ENCODE assay signal across 24 cellular contexts in genomic region chr12:76290963-76291859, GRCh38.
"Had no signal": no experiment of that assay in that cellular context is flagged by ENCODE, and none has a peak within 500 bp of the region (broad histone marks: within the 10 kb centered on the region; RNA-seq: fewer than 3 reads in every experiment).

No MANE protein-coding gene starts in this region.

- H3K36me3 Mint-ChIP-seq: activated CD8-positive, alpha-beta memory T cell treated with anti-CD3 and anti-CD28 coated beads, Interleukin-2, amount 10 ng/mL, durations not matched to agents 7 days and 5 days; T-cell had no signal

- ATAC-seq: activated CD8-positive, alpha-beta memory T cell treated with anti-CD3 and anti-CD28 coated beads, Interleukin-2, amount 10 ng/mL, durations not matched to agents 7 days and 5 days; activated naive CD8-positive, alpha-beta T cell treated with anti-CD3 and anti-CD28 coated beads, Interleukin-2, amount 50 U/mL, for 24 hours; activated T-helper 17 cell treated with anti-CD3 and anti-CD28 coated beads, Interleukin-2, amount 50 U/mL, for 72 hours; lower lobe of right lung; SK-N-SH treated with all-trans-retinoic acid at 6 μM for 48 hours; T-cell; upper lobe of right lung had no signal

- H3K27me3 ChIP-seq: esophagus squamous epithelium, stomach, testis, upper lobe of right lung had no signal

- FAIRE-seq: islet of Langerhans, small intestine had no signal

- H3K4me3 ChIP-seq: esophagus squamous epithelium, lower lobe of right lung, stomach, testis, upper lobe of right lung had no signal

- H3K4me3 Mint-ChIP-seq: activated CD4-positive, alpha-beta memory T cell treated with anti-CD3 and anti-CD28 coated beads, Interleukin-2, amount 10 ng/mL, durations not matched to agents 7 days and 5 days; activated CD8-positive, alpha-beta memory T cell treated with anti-CD3 and anti-CD28 coated beads, Interleukin-2, amount 10 ng/mL, durations not matched to agents 7 days and 5 days; activated naive CD4-positive, alpha-beta T cell treated with anti-CD3 and anti-CD28 coated beads for 36 hours; activated naive CD8-positive, alpha-beta T cell treated with anti-CD3 and anti-CD28 coated beads, Interleukin-2, amount 50 U/mL, for 24 hours; activated T-helper 17 cell treated with anti-CD3 and anti-CD28 coated beads, Interleukin-2, amount 50 U/mL, for 72 hours; nephron; T-cell had no signal

- H3K36me3 ChIP-seq: esophagus squamous epithelium, lower lobe of right lung, stomach, upper lobe of right lung had no signal

- DNase-seq: activated CD4-positive, alpha-beta memory T cell treated with anti-CD3 and anti-CD28 coated beads, Interleukin-2, amount 10 ng/mL, durations not matched to agents 7 days and 5 days; activated CD4-positive, alpha-beta T cell treated with anti-CD3 and anti-CD28 coated beads for 48 hours; activated CD4-positive, CD25-positive, alpha-beta regulatory T cell; activated CD8-positive, alpha-beta memory T cell treated with anti-CD3 and anti-CD28 coated beads, Interleukin-2, amount 10 ng/mL, durations not matched to agents 7 days and 5 days; activated naive CD4-positive, alpha-beta T cell treated with anti-CD3 and anti-CD28 coated beads for 36 hours; activated naive CD8-positive, alpha-beta T cell treated with anti-CD3 and anti-CD28 coated beads, Interleukin-2, amount 50 U/mL, for 24 hours; anterior cingulate cortex; cortex of kidney; esophagus squamous epithelium; hippocampal formation; left cardiac atrium; lower lobe of right lung; nucleus accumbens; posterior cingulate gyrus; small intestine; stimulated activated CD4-positive, alpha-beta T cell treated with anti-CD3 and anti-CD28 coated beads, Interleukin-4, amount 100 ng/mL, for 1 hour; stomach; T-cell; testis; upper lobe of right lung had no signal

- H3K9me3 ChIP-seq: esophagus squamous epithelium, lower lobe of right lung, stomach, testis, upper lobe of right lung had no signal

- H3K9me3 Mint-ChIP-seq: activated CD4-positive, alpha-beta memory T cell treated with anti-CD3 and anti-CD28 coated beads, Interleukin-2, amount 10 ng/mL, durations not matched to agents 7 days and 5 days; activated naive CD4-positive, alpha-beta T cell treated with anti-CD3 and anti-CD28 coated beads for 36 hours had no signal

- H3K27ac Mint-ChIP-seq: activated CD4-positive, alpha-beta memory T cell treated with anti-CD3 and anti-CD28 coated beads, Interleukin-2, amount 10 ng/mL, durations not matched to agents 7 days and 5 days; activated CD8-positive, alpha-beta memory T cell treated with anti-CD3 and anti-CD28 coated beads, Interleukin-2, amount 10 ng/mL, durations not matched to agents 7 days and 5 days; activated naive CD4-positive, alpha-beta T cell treated with anti-CD3 and anti-CD28 coated beads for 36 hours; activated naive CD8-positive, alpha-beta T cell treated with anti-CD3 and anti-CD28 coated beads, Interleukin-2, amount 50 U/mL, for 24 hours; activated T-helper 17 cell treated with anti-CD3 and anti-CD28 coated beads, Interleukin-2, amount 50 U/mL, for 72 hours; nephron; T-cell had no signal

- H3K4me1 ChIP-seq: esophagus squamous epithelium, lower lobe of right lung, stomach, testis, upper lobe of right lung had no signal

- H3K27ac ChIP-seq: esophagus squamous epithelium, lower lobe of right lung, stomach, testis, upper lobe of right lung had no signal

- H3K4me1 Mint-ChIP-seq: activated CD4-positive, alpha-beta memory T cell treated with anti-CD3 and anti-CD28 coated beads, Interleukin-2, amount 10 ng/mL, durations not matched to agents 7 days and 5 days; activated CD8-positive, alpha-beta memory T cell treated with anti-CD3 and anti-CD28 coated beads, Interleukin-2, amount 10 ng/mL, durations not matched to agents 7 days and 5 days; activated naive CD8-positive, alpha-beta T cell treated with anti-CD3 and anti-CD28 coated beads, Interleukin-2, amount 50 U/mL, for 24 hours; activated T-helper 17 cell treated with anti-CD3 and anti-CD28 coated beads, Interleukin-2, amount 50 U/mL, for 72 hours; nephron; T-cell had no signal
